ENCODE assay signal across 10 cellular contexts in genomic region chr5:81779935-81780266, GRCh38. TPM values are rescaled to one million over a fixed set of nuclear protein-coding genes. Genes with fewer than 3 reads are reported as not detected.
DNase-seq lines count a peak whose midpoint lies in the region; ATAC-seq and TF ChIP-seq lines count a peak whose summit lies in the region.
"Had no signal": no experiment of that assay in that cellular context is flagged by ENCODE, and none has a peak within 500 bp of the region (broad histone marks: within the 10 kb centered on the region; RNA-seq: fewer than 3 reads in every experiment).

No MANE protein-coding gene starts in this region.

- H3K36me3 Mint-ChIP-seq in activated CD4-positive, alpha-beta T cell treated with anti-CD3 and anti-CD28 coated beads, Interleukin-2, amount 10 ng/mL, durations not matched to agents 24 days and 14 days (ENCODE audit: low read depth) = no peaks in the 10 kb centered on the region
- H3K36me3 Mint-ChIP-seq in activated CD8-positive, alpha-beta T cell treated with anti-CD3 and anti-CD28 coated beads for 36 hours (ENCODE audit: low read depth) = peaks cover 3% of the 10 kb centered on the region

- intact Hi-C loops in activated CD4-positive, alpha-beta T cell treated with anti-CD3 and anti-CD28 coated beads, Interleukin-2, amount 10 ng/mL, durations not matched to agents 24 days and 14 days (cut with micrococcal nuclease) = loop anchor here (2.0 kb wide), 1 partner anchor 73 kb away; no protein-coding TSS in a partner anchor
- intact Hi-C loops in activated CD8-positive, alpha-beta T cell treated with anti-CD3 and anti-CD28 coated beads for 36 hours (cut with micrococcal nuclease) = no loop called here
- intact Hi-C loops in left lung (cut with DNase I) = no loop called here

- POLR2A ChIA-PET in activated CD8-positive, alpha-beta T cell treated with anti-CD3 and anti-CD28 coated beads for 36 hours (lab: Charles Lee) = interaction anchor here (1.4 to 1.9 kb wide), 2 partner anchors 29 to 71 kb away, joined by 4 to 8 read pairs; partner anchors contain the start of gene SSBP2

- H3K4me3 ChIP-seq in left lung = no peak overlapping the region
- H3K4me3 ChIP-seq in thoracic aorta = no peak overlapping the region

- H3K27me3 ChIP-seq in left lung (no peaks in the 10 kb centered on the region), thoracic aorta (replicated peaks; ENCODE audit: insufficient read depth) (no peaks in the 10 kb centered on the region)

- CTCF ChIA-PET in activated CD8-positive, alpha-beta T cell treated with anti-CD3 and anti-CD28 coated beads for 36 hours (lab: Charles Lee) = interaction anchor here (1.3 to 2.5 kb wide), 2 partner anchors 71 to 386 kb away, joined by 4 to 7 read pairs; no protein-coding TSS in a partner anchor

- peaks cover 21% of the 10 kb centered on the region for H3K4me1 Mint-ChIP-seq in activated CD4-positive, alpha-beta T cell treated with anti-CD3 and anti-CD28 coated beads, Interleukin-2, amount 10 ng/mL, durations not matched to agents 24 days and 14 days
- H3K4me1 Mint-ChIP-seq in activated CD8-positive, alpha-beta T cell treated with anti-CD3 and anti-CD28 coated beads for 36 hours (ENCODE audit: low read depth) = peaks cover 17% of the 10 kb centered on the region

- no peaks in the 10 kb centered on the region for H3K36me3 ChIP-seq in left lung
- H3K36me3 ChIP-seq in thoracic aorta = no peaks in the 10 kb centered on the region

- H3K27ac ChIP-seq in left lung (peak overlapping the region; percentile 82 to 84), thoracic aorta (peak overlapping the region; percentile 76 to 89)

- no peaks in the 10 kb centered on the region for H3K9me3 Mint-ChIP-seq in activated CD4-positive, alpha-beta T cell treated with anti-CD3 and anti-CD28 coated beads, Interleukin-2, amount 10 ng/mL, durations not matched to agents 24 days and 14 days
- no peaks in the 10 kb centered on the region for H3K9me3 Mint-ChIP-seq in activated CD8-positive, alpha-beta T cell treated with anti-CD3 and anti-CD28 coated beads for 36 hours

- H3K27ac Mint-ChIP-seq in activated CD4-positive, alpha-beta T cell treated with anti-CD3 and anti-CD28 coated beads, Interleukin-2, amount 10 ng/mL, durations not matched to agents 24 days and 14 days = peak overlapping the region; percentile 88
- peak overlapping the region; percentile 91 for H3K27ac Mint-ChIP-seq in activated CD8-positive, alpha-beta T cell treated with anti-CD3 and anti-CD28 coated beads for 36 hours

- TF ChIP-seq CTCF in activated CD8-positive, alpha-beta T cell treated with anti-CD3 and anti-CD28 coated beads for 36 hours (IDR thresholded peaks at IDR 0.05) = no peak
- TF ChIP-seq CTCF in left lung (IDR thresholded peaks at IDR 0.05) (no peak), thoracic aorta (IDR thresholded peaks at IDR 0.05) (no peak)

- peak overlapping the region; percentile 85 for H3K4me3 Mint-ChIP-seq in activated CD4-positive, alpha-beta T cell treated with anti-CD3 and anti-CD28 coated beads, Interleukin-2, amount 10 ng/mL, durations not matched to agents 24 days and 14 days
- H3K4me3 Mint-ChIP-seq in activated CD8-positive, alpha-beta T cell treated with anti-CD3 and anti-CD28 coated beads for 36 hours = peak overlapping the region; percentile 74

- peak; percentile 28 for ATAC-seq in activated CD8-positive, alpha-beta T cell treated with anti-CD3 and anti-CD28 coated beads for 36 hours
- peak; percentile 10 for ATAC-seq in left lung
- no peak for ATAC-seq in thoracic aorta (ENCODE audit: insufficient number of reproducible peaks, low FRiP score, low read depth)
- no peak for ATAC-seq in HG03520 (IDR thresholded peaks at IDR 0.05; ENCODE audit: unreplicated experiment)

- DNase-seq in activated CD4-positive, alpha-beta T cell treated with anti-CD3 and anti-CD28 coated beads, Interleukin-2, amount 10 ng/mL, durations not matched to agents 24 days and 14 days = no peak
- DNase-seq in activated CD4-positive, alpha-beta T cell treated with anti-CD3 and anti-CD28 coated beads, Interleukin-2, amount 50 U/mL, for 1 hour = no peak
- DNase-seq in activated CD8-positive, alpha-beta T cell treated with anti-CD3 and anti-CD28 coated beads for 36 hours = peak; percentile 7
- DNase-seq in left lung (no peak), thoracic aorta (ENCODE audit: low spot score) (no peak), NCI-H510A (lab: John Stamatoyannopoulos, UW) (no peak), HuH-7 (ENCODE audit: low spot score) (no peak)
- DNase-seq: ACHN, NCI-H510A treated with DMSO at 0.1 percent for 48 hours had no signal

- H3K4me1 ChIP-seq in left lung (peaks cover 14 to 16% of the 10 kb centered on the region in 2 donors), thoracic aorta (ENCODE audit: control insufficient read depth in 1 of 2, low read depth in 2 of 2) (peaks cover 22 to 61% of the 10 kb centered on the region in 2 donors)

- H3K27me3 Mint-ChIP-seq in activated CD4-positive, alpha-beta T cell treated with anti-CD3 and anti-CD28 coated beads, Interleukin-2, amount 10 ng/mL, durations not matched to agents 24 days and 14 days = peaks cover 2% of the 10 kb centered on the region
- H3K27me3 Mint-ChIP-seq in activated CD8-positive, alpha-beta T cell treated with anti-CD3 and anti-CD28 coated beads for 36 hours = no peaks in the 10 kb centered on the region

- H3K9me3 ChIP-seq in left lung = no peaks in the 10 kb centered on the region
- H3K9me3 ChIP-seq in thoracic aorta = no peaks in the 10 kb centered on the region

RNA-seq across cellular contexts. Expression of gene SSBP2, which starts 29.0 kb away (rescaled TPM):
- total RNA-seq in activated CD4-positive, alpha-beta T cell treated with anti-CD3 and anti-CD28 coated beads, Interleukin-2, amount 10 ng/mL, durations not matched to agents 24 days and 14 days = 13.1 and 13.4 TPM in 2 replicates
- 10 to 100 TPM; 11.7 to 12.9 TPM for total RNA-seq in activated CD8-positive, alpha-beta T cell treated with anti-CD3 and anti-CD28 coated beads for 36 hours
- 10 to 100 TPM; 31.6 to 37.3 TPM for total RNA-seq in left lung
- total RNA-seq in thoracic aorta = 10 to 100 TPM; 23.7 to 75.0 TPM

Comparison
In these comparisons a context has a peak if more than half of its experiments do, and no peak if none do; other contexts are left out.
1. ATAC-seq: peak in activated CD8-positive, alpha-beta T cell treated with anti-CD3 and anti-CD28 coated beads for 36 hours (single experiment) and left lung (single experiment); none in thoracic aorta (single experiment) and HG03520 (single experiment).